Comparison of ENCODE assay signal across 16 cellular contexts in genomic region chr5:39172593-39172992, GRCh38. TPM values are rescaled to one million over a fixed set of nuclear protein-coding genes. Genes with fewer than 3 reads are reported as not detected.
A peak's percentile ranks its signal among the peaks of the same experiment; 100 is the strongest.
DNase-seq lines count a peak whose midpoint lies in the region; ATAC-seq and TF ChIP-seq lines count a peak whose summit lies in the region.
"Had no signal": no experiment of that assay in that cellular context is flagged by ENCODE, and none has a peak within 500 bp of the region (broad histone marks: within the 10 kb centered on the region; RNA-seq: fewer than 3 reads in every experiment).

No MANE protein-coding gene starts in this region.

- peaks cover 84% of the 10 kb centered on the region for H3K36me3 Mint-ChIP-seq in CD4-positive, alpha-beta T cell (ENCODE audit: low read depth)
- H3K36me3 Mint-ChIP-seq in CD8-positive, alpha-beta T cell: peaks cover 59% of the 10 kb centered on the region
- peaks cover 57% of the 10 kb centered on the region for H3K36me3 Mint-ChIP-seq in activated CD8-positive, alpha-beta T cell treated with anti-CD3 and anti-CD28 coated beads for 36 hours (ENCODE audit: low read depth)
- H3K36me3 Mint-ChIP-seq in immature natural killer cell: peaks cover 14 to 32% (median 30%) of the 10 kb centered on the region in 3 donors

- ATAC-seq in CD4-positive, alpha-beta T cell (ENCODE audit: poor library complexity): no peak
- no peak for ATAC-seq in CD8-positive, alpha-beta T cell
- ATAC-seq in activated CD8-positive, alpha-beta T cell treated with anti-CD3 and anti-CD28 coated beads for 36 hours: no peak
- no peak for ATAC-seq in sciatic nerve

- H3K9me3 Mint-ChIP-seq in CD4-positive, alpha-beta T cell: no peaks in the 10 kb centered on the region
- H3K9me3 Mint-ChIP-seq in CD8-positive, alpha-beta T cell: peaks cover 5% of the 10 kb centered on the region
- H3K9me3 Mint-ChIP-seq in activated CD8-positive, alpha-beta T cell treated with anti-CD3 and anti-CD28 coated beads for 36 hours: peaks cover 21% of the 10 kb centered on the region
- H3K9me3 Mint-ChIP-seq in immature natural killer cell: peaks cover 0 to 4% (median 0%) of the 10 kb centered on the region in 6 donors

- no peaks in the 10 kb centered on the region for H3K27me3 Mint-ChIP-seq in CD4-positive, alpha-beta T cell
- no peaks in the 10 kb centered on the region for H3K27me3 Mint-ChIP-seq in CD8-positive, alpha-beta T cell (ENCODE audit: low read depth)
- no peaks in the 10 kb centered on the region for H3K27me3 Mint-ChIP-seq in activated CD8-positive, alpha-beta T cell treated with anti-CD3 and anti-CD28 coated beads for 36 hours
- H3K27me3 Mint-ChIP-seq in immature natural killer cell (ENCODE audit: low read depth in 3 of 3): peaks cover 0 to 10% (median 3%) of the 10 kb centered on the region in 3 donors

- peaks cover 97% of the 10 kb centered on the region for H3K4me1 Mint-ChIP-seq in CD4-positive, alpha-beta T cell (ENCODE audit: low read depth)
- H3K4me1 Mint-ChIP-seq in CD8-positive, alpha-beta T cell (ENCODE audit: low read depth): peaks cover 92% of the 10 kb centered on the region
- peaks cover 92% of the 10 kb centered on the region for H3K4me1 Mint-ChIP-seq in activated CD8-positive, alpha-beta T cell treated with anti-CD3 and anti-CD28 coated beads for 36 hours (ENCODE audit: low read depth)
- H3K4me1 Mint-ChIP-seq in immature natural killer cell: peaks cover 80 to 94% of the 10 kb centered on the region in 2 donors

- H3K36me3 ChIP-seq in CD8-positive, alpha-beta T cell (ENCODE audit: insufficient read depth, low read length): no peaks in the 10 kb centered on the region
- H3K36me3 ChIP-seq: HAP-1, SJCRH30 had no signal

- no peak for TF ChIP-seq CTCF in CD4-positive, alpha-beta T cell (IDR thresholded peaks at IDR 0.05)
- no peak for TF ChIP-seq CTCF in CD8-positive, alpha-beta T cell (IDR thresholded peaks at IDR 0.05)
- no peak for TF ChIP-seq CTCF in activated CD8-positive, alpha-beta T cell treated with anti-CD3 and anti-CD28 coated beads for 36 hours (IDR thresholded peaks at IDR 0.05)

- DNase-seq in CD4-positive, alpha-beta T cell: no peak
- DNase-seq in CD8-positive, alpha-beta T cell: no peak
- DNase-seq in activated CD8-positive, alpha-beta T cell treated with anti-CD3 and anti-CD28 coated beads for 36 hours: no peak
- DNase-seq in immature natural killer cell: no peak
- no peak for DNase-seq in sciatic nerve (ENCODE audit: low spot score)
- DNase-seq in DMS53 treated with DMSO at 0.1 percent for 48 hours (lab: John Stamatoyannopoulos, UW; ENCODE audit: unreplicated experiment): no peak
- DNase-seq in HPDE6-E6E7 (ENCODE audit: extremely low spot score): no peak
- DNase-seq: GDM1, NCI-H1105, NCI-H2081, NCI-H2171, NCI-H526, OCI-M1, SJCRH30 had no signal

- no peak overlapping the region for H3K27ac ChIP-seq in CD4-positive, alpha-beta T cell (ENCODE audit: low read depth, low read length)
- H3K27ac ChIP-seq in CD8-positive, alpha-beta T cell (ENCODE audit: low read depth, low read length): no peak overlapping the region
- H3K27ac ChIP-seq: KMS-11, SJCRH30 had no signal

- no peaks in the 10 kb centered on the region for H3K27me3 ChIP-seq in CD4-positive, alpha-beta T cell (ENCODE audit: control insufficient read depth, insufficient read depth, low read length)
- no peaks in the 10 kb centered on the region for H3K27me3 ChIP-seq in CD8-positive, alpha-beta T cell (ENCODE audit: insufficient read depth, low read length)
- H3K27me3 ChIP-seq: SJCRH30 had no signal

- no peak overlapping the region for H3K4me3 ChIP-seq in CD8-positive, alpha-beta T cell (ENCODE audit: low read depth, low read length)
- H3K4me3 ChIP-seq: HAP-1, SJCRH30 had no signal

- no peaks in the 10 kb centered on the region for H3K9me3 ChIP-seq in CD4-positive, alpha-beta T cell (ENCODE audit: control insufficient read depth, low read length)
- H3K9me3 ChIP-seq in CD8-positive, alpha-beta T cell (ENCODE audit: low read length): no peaks in the 10 kb centered on the region
- H3K9me3 ChIP-seq: HAP-1, SJCRH30 had no signal

- POLR2A ChIA-PET in CD4-positive, alpha-beta T cell (lab: Charles Lee): interaction anchor here (0.7 to 15.8 kb wide), 5 partner anchors 18 to 101 kb away, joined by 3 to 408 read pairs (median 6); no protein-coding TSS in a partner anchor
- POLR2A ChIA-PET in CD8-positive, alpha-beta T cell (lab: Charles Lee): interaction anchor here (1.2 to 1.4 kb wide), 2 partner anchors 8 to 14 kb away, joined by 3 to 4 read pairs; no protein-coding TSS in a partner anchor
- POLR2A ChIA-PET in activated CD8-positive, alpha-beta T cell treated with anti-CD3 and anti-CD28 coated beads for 36 hours (lab: Charles Lee): interaction anchor here (0.9 to 15.6 kb wide), 3 partner anchors 8 to 44 kb away, joined by 3 to 202 read pairs (median 5); no protein-coding TSS in a partner anchor

- intact Hi-C loops in CD4-positive, alpha-beta T cell (cut with DNase I, micrococcal nuclease): no loop called here
- intact Hi-C loops in CD8-positive, alpha-beta T cell (cut with DNase I, micrococcal nuclease): loop anchor here in 1 of 2 experiments (10.0 kb wide), 1 partner anchor 1512 kb away; no protein-coding TSS in a partner anchor
- intact Hi-C loops in activated CD8-positive, alpha-beta T cell treated with anti-CD3 and anti-CD28 coated beads for 36 hours (cut with micrococcal nuclease): no loop called here
- intact Hi-C loops in sciatic nerve (cut with DNase I): no loop called here

- CTCF ChIA-PET in CD4-positive, alpha-beta T cell (lab: Charles Lee): interaction anchor here (1.4 kb wide), 1 partner anchor 40 kb away, joined by 3 read pairs; no protein-coding TSS in a partner anchor
- CTCF ChIA-PET in CD8-positive, alpha-beta T cell (lab: Charles Lee): interaction anchor here (0.7 to 1.7 kb wide), 3 partner anchors 17 to 110 kb away, joined by 3 to 6 read pairs (median 3); no protein-coding TSS in a partner anchor
- CTCF ChIA-PET in activated CD8-positive, alpha-beta T cell treated with anti-CD3 and anti-CD28 coated beads for 36 hours (lab: Charles Lee): interaction anchor here (1.0 to 3.6 kb wide), 3 partner anchors 11 to 45 kb away, joined by 3 to 10 read pairs (median 5); no protein-coding TSS in a partner anchor

- H3K27ac Mint-ChIP-seq in CD4-positive, alpha-beta T cell: peak overlapping the region; percentile 96
- H3K27ac Mint-ChIP-seq in CD8-positive, alpha-beta T cell: peak overlapping the region; percentile 96
- peak overlapping the region; percentile 89 for H3K27ac Mint-ChIP-seq in activated CD8-positive, alpha-beta T cell treated with anti-CD3 and anti-CD28 coated beads for 36 hours
- H3K27ac Mint-ChIP-seq in immature natural killer cell: peak overlapping the region in 4 of 6 donors; percentile 57 to 93 (median 82)

- H3K4me1 ChIP-seq in CD8-positive, alpha-beta T cell (ENCODE audit: insufficient read depth, low read length): peaks cover 85% of the 10 kb centered on the region
- H3K4me1 ChIP-seq: SJCRH30 had no signal

- H3K4me3 Mint-ChIP-seq in CD4-positive, alpha-beta T cell: peak overlapping the region; percentile 26
- H3K4me3 Mint-ChIP-seq in CD8-positive, alpha-beta T cell: no peak overlapping the region
- H3K4me3 Mint-ChIP-seq in activated CD8-positive, alpha-beta T cell treated with anti-CD3 and anti-CD28 coated beads for 36 hours: no peak overlapping the region
- H3K4me3 Mint-ChIP-seq in immature natural killer cell: no peak overlapping the region

RNA-seq across cellular contexts. Expression of gene FYB1, which starts 46.8 kb away (rescaled TPM):
- 100 to 1,000 TPM; 478 to 497 TPM for total RNA-seq in CD4-positive, alpha-beta T cell
- total RNA-seq in CD8-positive, alpha-beta T cell: 100 to 1,000 TPM; 250 to 257 TPM
- 10 to 100 TPM; 82.8 to 83.0 TPM for total RNA-seq in activated CD8-positive, alpha-beta T cell treated with anti-CD3 and anti-CD28 coated beads for 36 hours
- polyA plus RNA-seq in immature natural killer cell: 100 to 1,000 TPM in 1 of 3 donors, 10 to 100 TPM in 2; 50.6 to 205 (median 80.2) TPM
- total RNA-seq in sciatic nerve: 31.3 TPM
- total RNA-seq: SJCRH30 had no signal
